ENCODE assay signal across 8 cellular contexts in genomic region chr10:13347235-13348156, GRCh38. TPM values are rescaled to one million over a fixed set of nuclear protein-coding genes. Genes with fewer than 3 reads are reported as not detected.
DNase-seq lines count a peak whose midpoint lies in the region; ATAC-seq and TF ChIP-seq lines count a peak whose summit lies in the region.

No MANE protein-coding gene starts in this region.

- peak overlapping the region; percentile 61 for H2AFZ ChIP-seq in GM23248

- peak in 1 of 2 donors; percentile 33 for TF ChIP-seq POLR2A in adrenal gland (IDR thresholded peaks at IDR 0.05)

- peak overlapping the region; percentile 87 for H3K4me2 ChIP-seq in GM23248 (ENCODE audit: unreplicated experiment)

- H3K4me1 Mint-ChIP-seq in T-cell (peaks cover 53 to 68% (median 63%) of the 10 kb centered on the region in 3 donors), progenitor cell of endocrine pancreas (ENCODE audit: low read depth) (peaks cover 23% of the 10 kb centered on the region)

- H3K9me3 ChIP-seq in GM23248 (ENCODE audit: low read depth), result no peaks in the 10 kb centered on the region
- H3K9me3 ChIP-seq in adrenal gland (replicated peaks in 1 of 3), result no peaks in the 10 kb centered on the region
- no peaks in the 10 kb centered on the region for H3K9me3 ChIP-seq in left ventricle myocardium inferior (replicated peaks)
- H3K9me3 ChIP-seq in upper lobe of right lung, result no peaks in the 10 kb centered on the region

- no peaks in the 10 kb centered on the region for H3K36me3 ChIP-seq in GM23248 (ENCODE audit: low read depth)
- peaks cover 0 to 4% of the 10 kb centered on the region in 2 donors for H3K36me3 ChIP-seq in adrenal gland (replicated peaks in 1 of 2)
- H3K36me3 ChIP-seq in left ventricle myocardium inferior, result no peaks in the 10 kb centered on the region
- no peaks in the 10 kb centered on the region for H3K36me3 ChIP-seq in upper lobe of right lung

- H3K27me3 Mint-ChIP-seq in T-cell (no peaks in the 10 kb centered on the region), progenitor cell of endocrine pancreas (peaks cover 27% of the 10 kb centered on the region)

- peaks cover 6% of the 10 kb centered on the region for H3K36me3 Mint-ChIP-seq in T-cell
- H3K36me3 Mint-ChIP-seq in progenitor cell of endocrine pancreas (ENCODE audit: insufficient read depth), result peaks cover 8% of the 10 kb centered on the region

- in situ Hi-C loops in GM23248 (cut with MboI), result no loop called here

- peaks cover 21% of the 10 kb centered on the region for H3F3A ChIP-seq in GM23248 (ENCODE audit: insufficient read depth)

- H3K9me2 ChIP-seq in GM23248 (ENCODE audit: insufficient read depth), result no peaks in the 10 kb centered on the region

- POLR2A ChIA-PET in T-cell (lab: Charles Lee), result no interaction called here

- H4K20me1 ChIP-seq in GM23248 (ENCODE audit: insufficient read depth), result no peaks in the 10 kb centered on the region

- H3K9ac ChIP-seq in GM23248, result peak overlapping the region; percentile 97

- intact Hi-C loops in adrenal gland (cut with DNase I) (no loop called here), left ventricle myocardium inferior (cut with micrococcal nuclease) (no loop called here), upper lobe of right lung (cut with DNase I) (no loop called here)

- ATAC-seq in T-cell (replicated peaks in 1 of 4), result peak; percentile 66 to 70 (median 68)
- ATAC-seq in upper lobe of right lung, result peak; percentile 87

- H3K27ac ChIP-seq in GM23248, result peak overlapping the region; percentile 77
- peak overlapping the region; percentile 43 to 98 (median 93) for H3K27ac ChIP-seq in adrenal gland
- peak overlapping the region; percentile 98 for H3K27ac ChIP-seq in left ventricle myocardium inferior (replicated peaks)
- peak overlapping the region; percentile 93 for H3K27ac ChIP-seq in upper lobe of right lung

- H3K4me3 Mint-ChIP-seq in T-cell (peak overlapping the region; percentile 79 to 94 (median 82)), progenitor cell of endocrine pancreas (ENCODE audit: low read depth) (peak overlapping the region; percentile 77)

- H3K27me3 ChIP-seq in GM23248 (replicated peaks; ENCODE audit: insufficient read depth) (peaks cover 11% of the 10 kb centered on the region), adrenal gland (no peaks in the 10 kb centered on the region), left ventricle myocardium inferior (ENCODE audit: low read depth) (peaks cover 15% of the 10 kb centered on the region), upper lobe of right lung (no peaks in the 10 kb centered on the region)

- DNase-seq in EL (peak; percentile 72), GM23248 (peak; percentile 90), LoVo (ENCODE audit: low spot score) (peak; percentile 78), T-cell (peak; percentile 55 to 81 (median 70)), adrenal gland (peak; percentile 78 to 87 (median 85)), left ventricle myocardium inferior (peak; percentile 86), progenitor cell of endocrine pancreas (ENCODE audit: low spot score, unreplicated experiment) (peak; percentile 72), upper lobe of right lung (peak; percentile 94)

- CTCF ChIA-PET in T-cell (lab: Charles Lee), result no interaction called here

- H3K9me3 Mint-ChIP-seq in T-cell (no peaks in the 10 kb centered on the region), progenitor cell of endocrine pancreas (ENCODE audit: low read depth) (no peaks in the 10 kb centered on the region)

- 0 out of 2 replicates have a peak, but pooled peaks cover 2% of the 10 kb centered on the region for H3K4me1 ChIP-seq in GM23248 (ENCODE audit: insufficient read depth)
- peaks cover 21 to 28% of the 10 kb centered on the region in 2 donors for H3K4me1 ChIP-seq in adrenal gland (replicated peaks in 1 of 2)
- peaks cover 56% of the 10 kb centered on the region for H3K4me1 ChIP-seq in left ventricle myocardium inferior
- H3K4me1 ChIP-seq in upper lobe of right lung, result peaks cover 29% of the 10 kb centered on the region

- TF ChIP-seq CTCF in adrenal gland (IDR thresholded peaks at IDR 0.05) (no peak), left ventricle myocardium inferior (IDR thresholded peaks at IDR 0.05; ENCODE audit: borderline replicate concordance) (no peak), progenitor cell of endocrine pancreas (IDR thresholded peaks at IDR 0.05; ENCODE audit: unreplicated experiment) (no peak), upper lobe of right lung (IDR thresholded peaks at IDR 0.05) (no peak)

- peak overlapping the region in 1 of 2 donors; percentile 84 for H3K27ac Mint-ChIP-seq in T-cell
- peak overlapping the region; percentile 97 for H3K27ac Mint-ChIP-seq in progenitor cell of endocrine pancreas

- H3K4me3 ChIP-seq in GM23248 (peak overlapping the region; percentile 88), adrenal gland (peak overlapping the region; percentile 24 to 96 (median 75)), left ventricle myocardium inferior (peak overlapping the region; percentile 74), upper lobe of right lung (peak overlapping the region; percentile 75)

- WGBS in GM23248 (ENCODE audit: low coverage in 1 of 2, low lambda C conversion rate in 2 of 2, missing lambda C conversion rate in 2 of 2), 2 experiments, result 1% methylated on average over 17 to 133 of the region's 145 CpGs
- WGBS in adrenal gland, 4 donors, result 0% methylated on average over 16 to 142 of the region's 145 CpGs

- peaks cover 45% of the 10 kb centered on the region for H3K79me2 ChIP-seq in GM23248 (ENCODE audit: insufficient read depth)

RNA-seq across cellular contexts. Expression of gene SEPHS1, which starts 0.6 kb away (rescaled TPM):
- 34.0 and 35.0 TPM in 2 replicates for total RNA-seq in GM23248 (2014; rRNA removed; shearing (Covaris generic))
- polyA plus RNA-seq in GM23248 (2016; fragmentation: Nextera tagmentation; extraction: Ambion mirVana), result 16.2 and 16.6 TPM in 2 replicates
- 10 to 100 TPM; 24.0 to 34.6 (median 29.2) TPM for total RNA-seq in T-cell
- 10 to 100 TPM; 25.3 to 76.0 (median 46.1) TPM for total RNA-seq in adrenal gland
- polyA plus RNA-seq in adrenal gland, result 10 to 100 TPM; 24.5 to 91.1 (median 30.0) TPM
- total RNA-seq in left ventricle myocardium inferior, result 26.0 TPM
- 117 and 127 TPM in 2 replicates for total RNA-seq in progenitor cell of endocrine pancreas
- total RNA-seq in upper lobe of right lung, result 38.9 TPM

RNA-seq across cellular contexts. Expression of gene PHYH, which starts 47.6 kb away (rescaled TPM):
- 13.4 and 19.1 TPM in 2 replicates for total RNA-seq in GM23248 (2014; rRNA removed; shearing (Covaris generic))
- 29.7 and 30.8 TPM in 2 replicates for polyA plus RNA-seq in GM23248 (2016; fragmentation: Nextera tagmentation; extraction: Ambion mirVana)
- total RNA-seq in T-cell, result 10 to 100 TPM in 2 of 5 donors, 1 to 10 TPM in 3; 9.3 to 10.9 (median 9.8) TPM
- total RNA-seq in adrenal gland, result 100 to 1,000 TPM in 1 of 8 donors, 10 to 100 TPM in 7; 62.2 to 101 (median 71.6) TPM
- polyA plus RNA-seq in adrenal gland, result 100 to 1,000 TPM in 1 of 3 donors, 10 to 100 TPM in 2; 44.2 to 140 (median 60.5) TPM
- total RNA-seq in left ventricle myocardium inferior, result 163 TPM
- 19.0 and 19.9 TPM in 2 replicates for total RNA-seq in progenitor cell of endocrine pancreas
- total RNA-seq in upper lobe of right lung, result 29.6 TPM

Comparison
In these comparisons a context has a peak if more than half of its experiments do, and no peak if none do; other contexts are left out.
1. Peak in every context shown above with its lines: DNase-seq, ATAC-seq, H3K4me3 ChIP-seq and H3K27ac ChIP-seq.